In genomic region chr17:29592850-29593545, GRCh38 we compare ENCODE assay signal across 8 cellular contexts. TPM values are rescaled to one million over a fixed set of nuclear protein-coding genes. Genes with fewer than 3 reads are reported as not detected.
DNase-seq lines count a peak whose midpoint lies in the region; ATAC-seq and TF ChIP-seq lines count a peak whose summit lies in the region.

TSS of gene ANKRD13B (plus strand) at chr17:29593132. CDS start at chr17:29593622, 490 bp downstream.

- H3K36me3 ChIP-seq in Caco-2 (ENCODE audit: control insufficient read depth, insufficient read depth, low read length) (no peaks in the 10 kb centered on the region), SJCRH30 (no peaks in the 10 kb centered on the region), lower lobe of right lung (no peaks in the 10 kb centered on the region)

- POLR2A ChIA-PET in Caco-2 (lab: Charles Lee), result interaction anchor here (0.5 to 0.7 kb wide), 2 partner anchors 352 to 437 kb away, joined by 3 read pairs; no protein-coding TSS in a partner anchor

- CTCF ChIA-PET in Caco-2 (lab: Charles Lee), result interaction anchor here (0.6 to 5.0 kb wide), 7 partner anchors 12 to 413 kb away, joined by 3 to 69 read pairs (median 15); partner anchors contain the start of genes ABHD15, MYO18A and TP53I13

- H3K4me1 Mint-ChIP-seq in Caco-2 (ENCODE audit: low read depth, unreplicated experiment), result no peaks in the 10 kb centered on the region
- peaks cover 50% of the 10 kb centered on the region for H3K4me1 Mint-ChIP-seq in stimulated activated naive CD8-positive, alpha-beta T cell treated with anti-CD3 and anti-CD28 coated beads, Interleukin-15, Interleukin-2, amounts not matched to agents 100 ng/mL and 50 ng/mL, for 24 hours (ENCODE audit: low read depth)

- H3K27me3 ChIP-seq in Caco-2 (replicated peaks; ENCODE audit: control insufficient read depth, insufficient read depth, low read length) (no peaks in the 10 kb centered on the region), SJCRH30 (no peaks in the 10 kb centered on the region), lower lobe of right lung (ENCODE audit: low read depth) (no peaks in the 10 kb centered on the region)

- intact Hi-C loops in Caco-2 (cut with micrococcal nuclease; ENCODE audit: unreplicated experiment) (loop anchor here (5.0 to 10.0 kb wide), 2 partner anchors 58 to 301 kb away; partner anchors contain the start of gene NUFIP2), lower lobe of right lung (cut with DNase I) (no loop called here)

- TF ChIP-seq CTCF in Caco-2 (IDR thresholded peaks at IDR 0.05; ENCODE audit: insufficient read depth in 1 of 2, low read depth in 1 of 2, low read length in 1 of 2, severe bottlenecking in 1 of 2, unreplicated experiment in 1 of 2) (no peak), lower lobe of right lung (IDR thresholded peaks at IDR 0.05) (no peak)

- H3K9me3 ChIP-seq in Caco-2 (no peaks in the 10 kb centered on the region), SJCRH30 (replicated peaks) (no peaks in the 10 kb centered on the region), lower lobe of right lung (no peaks in the 10 kb centered on the region)

- BruUV-seq in Caco-2 (replicated peaks; lab: Mats Ljungman, UMichigan), result no TSS peak

- DNase-seq in Caco-2 (peak in 1 of 2 experiments; percentile 49), HuH-7.5 (ENCODE audit: low spot score) (peak; percentile 74), SJCRH30 (peak; percentile 78 to 81), cerebellar cortex (ENCODE audit: low spot score) (peak; percentile 78), lower lobe of right lung (peak; percentile 64), islet precursor cell (no peak)

- H3K27ac ChIP-seq in SJCRH30, result peak within 1 kb of the TSS; percentile 14; the same call in 1 of the 2 replicates
- H3K27ac ChIP-seq in lower lobe of right lung, result peak within 1 kb of the TSS; percentile 77

- H3K27me3 Mint-ChIP-seq in Caco-2 (ENCODE audit: insufficient read depth, unreplicated experiment), result no peaks in the 10 kb centered on the region
- no peaks in the 10 kb centered on the region for H3K27me3 Mint-ChIP-seq in stimulated activated naive CD8-positive, alpha-beta T cell treated with anti-CD3 and anti-CD28 coated beads, Interleukin-15, Interleukin-2, amounts not matched to agents 100 ng/mL and 50 ng/mL, for 24 hours

- H3K4me3 Mint-ChIP-seq in Caco-2 (ENCODE audit: unreplicated experiment), result peak within 1 kb of the TSS; percentile 86
- peak within 1 kb of the TSS; percentile 79 for H3K4me3 Mint-ChIP-seq in stimulated activated naive CD8-positive, alpha-beta T cell treated with anti-CD3 and anti-CD28 coated beads, Interleukin-15, Interleukin-2, amounts not matched to agents 100 ng/mL and 50 ng/mL, for 24 hours

- ATAC-seq in lower lobe of right lung, result peak in 1 of 2 donors; percentile 2
- ATAC-seq in GM21737 (IDR thresholded peaks at IDR 0.05; ENCODE audit: unreplicated experiment), result no peak

- H3K27ac Mint-ChIP-seq in Caco-2 (ENCODE audit: unreplicated experiment), result no peak within 1 kb of the TSS
- H3K27ac Mint-ChIP-seq in stimulated activated naive CD8-positive, alpha-beta T cell treated with anti-CD3 and anti-CD28 coated beads, Interleukin-15, Interleukin-2, amounts not matched to agents 100 ng/mL and 50 ng/mL, for 24 hours, result peak within 1 kb of the TSS; percentile 68

- H3K4me1 ChIP-seq in Caco-2, result peaks cover 38% of the 10 kb centered on the region
- H3K4me1 ChIP-seq in SJCRH30, result peaks cover 18% of the 10 kb centered on the region; the same call in 1 of the 2 replicates
- peaks cover 47% of the 10 kb centered on the region for H3K4me1 ChIP-seq in lower lobe of right lung

- H3K4me3 ChIP-seq in Caco-2 (ENCODE audit: low read depth, low read length), result peak within 1 kb of the TSS; percentile 48
- H3K4me3 ChIP-seq in SJCRH30, result peak within 1 kb of the TSS; percentile 70
- peak within 1 kb of the TSS; percentile 65 for H3K4me3 ChIP-seq in lower lobe of right lung

- H3K9me3 Mint-ChIP-seq in Caco-2 (ENCODE audit: unreplicated experiment), result no peaks in the 10 kb centered on the region
- no peaks in the 10 kb centered on the region for H3K9me3 Mint-ChIP-seq in stimulated activated naive CD8-positive, alpha-beta T cell treated with anti-CD3 and anti-CD28 coated beads, Interleukin-15, Interleukin-2, amounts not matched to agents 100 ng/mL and 50 ng/mL, for 24 hours

- peaks cover 8% of the 10 kb centered on the region for H3K36me3 Mint-ChIP-seq in Caco-2 (ENCODE audit: insufficient read depth, unreplicated experiment)
- no peaks in the 10 kb centered on the region for H3K36me3 Mint-ChIP-seq in stimulated activated naive CD8-positive, alpha-beta T cell treated with anti-CD3 and anti-CD28 coated beads, Interleukin-15, Interleukin-2, amounts not matched to agents 100 ng/mL and 50 ng/mL, for 24 hours (ENCODE audit: low read depth)

RNA-seq across cellular contexts. Expression of gene ANKRD13B, which starts in this region (rescaled TPM):
- total RNA-seq in Caco-2 (2022) (7.7 and 10.4 TPM in 2 replicates), lower lobe of right lung (6.6 TPM)
- 18.1 and 19.2 TPM in 2 replicates for total RNA-seq in SJCRH30 (2014; rRNA removed; shearing (Covaris generic))
